19 cellular contexts compared by ENCODE assay signal in the genomic region with DNA sequence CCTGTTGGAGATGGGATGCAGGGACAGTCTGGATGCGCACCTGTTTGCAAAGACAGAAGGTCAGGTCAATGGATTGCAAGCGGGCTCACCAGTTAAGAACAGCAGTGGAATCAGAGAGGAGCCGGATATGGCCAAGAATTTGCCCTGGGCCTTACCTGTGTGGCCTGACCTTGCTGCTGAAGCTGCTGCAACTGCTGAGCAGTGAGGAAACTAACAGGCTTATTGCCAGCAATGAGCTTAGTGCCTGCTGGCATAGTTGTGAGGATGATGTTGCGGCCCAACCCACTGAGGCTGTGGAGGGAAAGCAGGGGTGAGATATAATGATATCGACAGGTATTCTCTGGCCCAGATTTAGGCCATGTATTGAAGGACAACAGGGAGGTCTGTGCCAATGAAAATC. TPM values are rescaled to one million over a fixed set of nuclear protein-coding genes. Genes with fewer than 3 reads are reported as not detected.
A peak's percentile ranks its signal among the peaks of the same experiment; 100 is the strongest.
DNase-seq lines count a peak whose midpoint lies in the region; ATAC-seq and TF ChIP-seq lines count a peak whose summit lies in the region.
"Had no signal": no experiment of that assay in that cellular context is flagged by ENCODE, and none has a peak within 500 bp of the region (broad histone marks: within the 10 kb centered on the region; RNA-seq: fewer than 3 reads in every experiment).

No MANE protein-coding gene starts in this region.

- peaks cover 20% of the 10 kb centered on the region for H3K36me3 ChIP-seq in Caco-2 (ENCODE audit: control insufficient read depth, insufficient read depth, low read length)

- no peak for ATAC-seq in activated naive CD4-positive, alpha-beta T cell treated with anti-CD3 and anti-CD28 coated beads, Interleukin-2, amount 50 U/mL, for 72 hours

- H3K27me3 ChIP-seq in Caco-2 (replicated peaks; ENCODE audit: control insufficient read depth, insufficient read depth, low read length) = no peaks in the 10 kb centered on the region
- H3K27me3 ChIP-seq: BE2C had no signal

- peak overlapping the region; percentile 96 for H3K27ac ChIP-seq in epithelial cell of prostate

- TF ChIP-seq CTCF in Caco-2 (IDR thresholded peaks at IDR 0.05; ENCODE audit: insufficient read depth in 1 of 2, low read depth in 1 of 2, low read length in 1 of 2, severe bottlenecking in 1 of 2, unreplicated experiment in 1 of 2) (no peak), progenitor cell of endocrine pancreas (IDR thresholded peaks at IDR 0.05; ENCODE audit: unreplicated experiment) (no peak)

- no peak overlapping the region for H3K4me3 Mint-ChIP-seq in activated naive CD4-positive, alpha-beta T cell treated with anti-CD3 and anti-CD28 coated beads, Interleukin-2, amount 10 ng/mL, durations not matched to agents 7 days and 5 days
- no peak overlapping the region for H3K4me3 Mint-ChIP-seq in Caco-2 (ENCODE audit: unreplicated experiment)
- H3K4me3 Mint-ChIP-seq in progenitor cell of endocrine pancreas (ENCODE audit: low read depth) = no peak overlapping the region

- intact Hi-C loops in Caco-2 (cut with micrococcal nuclease; ENCODE audit: unreplicated experiment) = no loop called here

- H3K4me1 ChIP-seq in Caco-2 = peaks cover 61% of the 10 kb centered on the region

- H3K4me3 ChIP-seq in Caco-2 (ENCODE audit: low read depth, low read length) = no peak overlapping the region

- peaks cover 46% of the 10 kb centered on the region for H3K4me1 Mint-ChIP-seq in activated naive CD4-positive, alpha-beta T cell treated with anti-CD3 and anti-CD28 coated beads, Interleukin-2, amount 10 ng/mL, durations not matched to agents 7 days and 5 days
- H3K4me1 Mint-ChIP-seq in Caco-2 (ENCODE audit: low read depth, unreplicated experiment) = peaks cover 34% of the 10 kb centered on the region
- peaks cover 35% of the 10 kb centered on the region for H3K4me1 Mint-ChIP-seq in progenitor cell of endocrine pancreas (ENCODE audit: low read depth)

- no TSS peak for BruUV-seq in Caco-2 (replicated peaks; lab: Mats Ljungman, UMichigan)

- CTCF ChIA-PET in activated naive CD4-positive, alpha-beta T cell treated with anti-CD3 and anti-CD28 coated beads, Interleukin-2, amount 10 ng/mL, durations not matched to agents 7 days and 5 days (lab: Charles Lee) = no interaction called here
- CTCF ChIA-PET in Caco-2 (lab: Charles Lee) = interaction anchor here (1.0 kb wide), 1 partner anchor 79 kb away, joined by 3 read pairs; no protein-coding TSS in a partner anchor

- H3K36me3 Mint-ChIP-seq in activated naive CD4-positive, alpha-beta T cell treated with anti-CD3 and anti-CD28 coated beads, Interleukin-2, amount 10 ng/mL, durations not matched to agents 7 days and 5 days = peaks cover 84% of the 10 kb centered on the region
- peaks cover 12 to 61% of the 10 kb centered on the region in 2 donors for H3K36me3 Mint-ChIP-seq in activated naive CD4-positive, alpha-beta T cell treated with anti-CD3 and anti-CD28 coated beads, Interleukin-2, amount 50 U/mL, for 72 hours
- peaks cover 98% of the 10 kb centered on the region for H3K36me3 Mint-ChIP-seq in Caco-2 (ENCODE audit: insufficient read depth, unreplicated experiment)
- peaks cover 57% of the 10 kb centered on the region for H3K36me3 Mint-ChIP-seq in progenitor cell of endocrine pancreas (ENCODE audit: insufficient read depth)

- DNase-seq in activated naive CD4-positive, alpha-beta T cell treated with anti-CD3 and anti-CD28 coated beads, Interleukin-2, amount 10 ng/mL, durations not matched to agents 7 days and 5 days = no peak
- no peak for DNase-seq in activated naive CD4-positive, alpha-beta T cell treated with anti-CD3 and anti-CD28 coated beads, Interleukin-2, amount 50 U/mL, for 72 hours (ENCODE audit: low spot score in 2 of 2)
- DNase-seq in Caco-2 (no peak), epithelial cell of prostate (ENCODE audit: low read depth, low spot score) (no peak), progenitor cell of endocrine pancreas (ENCODE audit: low spot score, unreplicated experiment) (no peak), NCI-H524 treated with DMSO at 0.1 percent for 48 hours (lab: John Stamatoyannopoulos, UW) (no peak), mesenteric fat pad (ENCODE audit: low spot score) (no peak)
- DNase-seq: BE2C, DMS79, NCI-H1105 treated with DMSO at 0.1 percent for 48 hours, NCI-H1694, NCI-H2081 treated with DMSO at 0.1 percent for 48 hours, NCI-H446 treated with DMSO at 0.1 percent for 48 hours, NCI-H748 treated with DMSO at 0.1 percent for 48 hours, SHP77 treated with DMSO at 0.1 percent for 48 hours had no signal

- H3K9me3 Mint-ChIP-seq in activated naive CD4-positive, alpha-beta T cell treated with anti-CD3 and anti-CD28 coated beads, Interleukin-2, amount 10 ng/mL, durations not matched to agents 7 days and 5 days = no peaks in the 10 kb centered on the region
- no peaks in the 10 kb centered on the region for H3K9me3 Mint-ChIP-seq in activated naive CD4-positive, alpha-beta T cell treated with anti-CD3 and anti-CD28 coated beads, Interleukin-2, amount 50 U/mL, for 72 hours
- H3K9me3 Mint-ChIP-seq in Caco-2 (ENCODE audit: unreplicated experiment) (no peaks in the 10 kb centered on the region), progenitor cell of endocrine pancreas (ENCODE audit: low read depth) (no peaks in the 10 kb centered on the region)

- POLR2A ChIA-PET in Caco-2 (lab: Charles Lee) = no interaction called here

- no peaks in the 10 kb centered on the region for H3K27me3 Mint-ChIP-seq in activated naive CD4-positive, alpha-beta T cell treated with anti-CD3 and anti-CD28 coated beads, Interleukin-2, amount 10 ng/mL, durations not matched to agents 7 days and 5 days
- H3K27me3 Mint-ChIP-seq in Caco-2 (ENCODE audit: insufficient read depth, unreplicated experiment) = no peaks in the 10 kb centered on the region
- H3K27me3 Mint-ChIP-seq in progenitor cell of endocrine pancreas = no peaks in the 10 kb centered on the region

- peaks cover 3% of the 10 kb centered on the region; the same call in 1 of the 2 replicates for H3K9me3 ChIP-seq in Caco-2
- H3K9me3 ChIP-seq: BE2C had no signal

- peak overlapping the region; percentile 71 for H3K27ac Mint-ChIP-seq in activated naive CD4-positive, alpha-beta T cell treated with anti-CD3 and anti-CD28 coated beads, Interleukin-2, amount 10 ng/mL, durations not matched to agents 7 days and 5 days
- peak overlapping the region in 1 of 2 donors; percentile 30 for H3K27ac Mint-ChIP-seq in activated naive CD4-positive, alpha-beta T cell treated with anti-CD3 and anti-CD28 coated beads, Interleukin-2, amount 50 U/mL, for 72 hours
- peak overlapping the region; percentile 95 for H3K27ac Mint-ChIP-seq in Caco-2 (ENCODE audit: unreplicated experiment)
- peak overlapping the region; percentile 73 for H3K27ac Mint-ChIP-seq in progenitor cell of endocrine pancreas

RNA-seq across cellular contexts. Expression of a gene that starts 30.6 kb away (rescaled TPM):
- total RNA-seq in activated naive CD4-positive, alpha-beta T cell treated with anti-CD3 and anti-CD28 coated beads, Interleukin-2, amount 50 U/mL, for 72 hours = 10 to 100 TPM; 41.8 to 42.1 TPM
- total RNA-seq in Caco-2 (2022) (101 and 104 TPM in 2 replicates), progenitor cell of endocrine pancreas (66.8 and 68.9 TPM in 2 replicates), mesenteric fat pad (17.7 TPM)

RNA-seq across cellular contexts. Expression of a gene that starts 49.2 kb away (rescaled TPM):
- total RNA-seq in activated naive CD4-positive, alpha-beta T cell treated with anti-CD3 and anti-CD28 coated beads, Interleukin-2, amount 50 U/mL, for 72 hours = 1 to 10 TPM; 2.3 to 2.9 TPM
- total RNA-seq in Caco-2 (2022) (58.2 and 60.0 TPM in 2 replicates), progenitor cell of endocrine pancreas (1.4 and 1.5 TPM in 2 replicates), mesenteric fat pad (0.87 TPM)
- total RNA-seq: A172, H4, OCI-LY7, RPMI7951 had no signal

Comparison
In these comparisons a context has a peak if more than half of its experiments do, and no peak if none do; other contexts are left out.
1. RNA of a gene that starts 49.2 kb away (total RNA-seq): 58.2 to 60.0 TPM in Caco-2; 2.3 to 2.9 TPM in activated naive CD4-positive, alpha-beta T cell treated with anti-CD3 and anti-CD28 coated beads, Interleukin-2, amount 50 U/mL, for 72 hours, 1.4 to 1.5 TPM in progenitor cell of endocrine pancreas and 0.87 TPM in mesenteric fat pad (single experiment); every median in the first group is over 10 times any median in the second.